Comparison of ENCODE assay signal across 16 cellular contexts in the genomic region with DNA sequence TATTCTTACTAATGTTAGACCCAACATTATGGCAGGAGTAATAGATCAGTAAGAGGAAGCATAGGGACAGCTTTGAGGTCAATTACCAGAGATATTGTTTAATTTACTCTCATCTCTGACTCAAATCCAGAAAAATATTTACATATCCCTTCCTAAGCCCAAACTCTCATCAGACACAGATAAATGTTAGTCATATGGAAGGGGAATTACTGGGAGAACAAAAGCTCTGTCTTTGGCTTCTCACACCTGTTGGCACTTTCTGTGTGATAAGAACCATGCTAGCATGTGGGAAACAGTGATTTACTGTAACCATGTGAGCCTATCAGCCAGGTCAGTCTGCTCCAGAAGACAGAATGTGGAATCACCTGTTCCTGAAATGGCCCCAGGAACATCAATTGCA.
A peak's percentile ranks its signal among the peaks of the same experiment; 100 is the strongest.
DNase-seq lines count a peak whose midpoint lies in the region; ATAC-seq, FAIRE-seq and TF ChIP-seq lines count a peak whose summit lies in the region.
"Had no signal": no experiment of that assay in that cellular context is flagged by ENCODE, and none has a peak within 500 bp of the region (broad histone marks: within the 10 kb centered on the region; RNA-seq: fewer than 3 reads in every experiment).

No MANE protein-coding gene starts in this region.

- TF ChIP-seq CTCF in epithelial cell of esophagus (IDR thresholded peaks at IDR 0.05; ENCODE audit: insufficient read depth, low read depth, low read length, missing control alignments), result no peak

- FAIRE-seq in RCC 7860 (lab: Jason Lieb, UNC), result no peak
- FAIRE-seq: H54 had no signal

- DNase-seq in COR-L47 (lab: John Stamatoyannopoulos, UW) (peak; percentile 8), NCI-H69 (lab: John Stamatoyannopoulos, UW) (peak; percentile 70), epithelial cell of esophagus (ENCODE audit: low read depth) (peak; percentile 14), left ventricle myocardium superior (no peak), DMS 273 treated with DMSO at 0.1 percent for 48 hours (lab: John Stamatoyannopoulos, UW) (no peak), RCC 7860 (ENCODE audit: low spot score) (no peak)
- DNase-seq: DMS79 treated with DMSO at 0.1 percent for 48 hours, GDM1, NCI-H187, NCI-H510A treated with DMSO at 0.1 percent for 48 hours, T-cell had no signal

- intact Hi-C loops in left ventricle myocardium superior (cut with micrococcal nuclease), result no loop called here

- ATAC-seq in GM18868 (IDR thresholded peaks at IDR 0.05; ENCODE audit: unreplicated experiment), result peak; percentile 34
- no peak for ATAC-seq in left ventricle myocardium superior
- no peak for ATAC-seq in GM21381 (IDR thresholded peaks at IDR 0.05; ENCODE audit: unreplicated experiment)
- ATAC-seq: T-cell had no signal

- H3K4me3 ChIP-seq in epithelial cell of esophagus (ENCODE audit: low read length), result no peak overlapping the region
- H3K4me3 ChIP-seq: BLaER1, SK-N-MC had no signal

Comparison
In these comparisons a context has a peak if more than half of its experiments do, and no peak if none do; other contexts are left out.
1. DNase-seq: peak in COR-L47 (single experiment), NCI-H69 (single experiment) and epithelial cell of esophagus (single experiment); none in left ventricle myocardium superior (single experiment), DMS 273 treated with DMSO at 0.1 percent for 48 hours (single experiment) and RCC 7860 (single experiment).